Comparison of ENCODE assay signal across 8 cellular contexts in genomic region chr17:78748048-78748729, GRCh38. TPM values are rescaled to one million over a fixed set of nuclear protein-coding genes. Genes with fewer than 3 reads are reported as not detected.
A peak's percentile ranks its signal among the peaks of the same experiment; 100 is the strongest.
DNase-seq lines count a peak whose midpoint lies in the region; ATAC-seq, FAIRE-seq and TF ChIP-seq lines count a peak whose summit lies in the region.

No MANE protein-coding gene starts in this region.

- no TSS peak for BruUV-seq in Calu3 (replicated peaks; lab: Mats Ljungman, UMichigan)

- H3K27ac ChIP-seq in GM23248 (peak overlapping the region; percentile 78), small intestine (ENCODE audit: low read depth in 1 of 2, low read length in 1 of 2) (peak overlapping the region in 1 of 2 donors; percentile 62)

- no peaks in the 10 kb centered on the region for H3K27me3 Mint-ChIP-seq in Calu3 (ENCODE audit: unreplicated experiment)
- H3K27me3 Mint-ChIP-seq in activated CD8-positive, alpha-beta T cell treated with anti-CD3 and anti-CD28 coated beads for 36 hours = no peaks in the 10 kb centered on the region

- peak overlapping the region; percentile 71 for H3K9ac ChIP-seq in GM23248

- H3K4me3 ChIP-seq in GM23248 = peak overlapping the region; percentile 32
- H3K4me3 ChIP-seq in small intestine (ENCODE audit: low read depth in 1 of 2, low read length in 2 of 2) = no peak overlapping the region

- POLR2A ChIA-PET in activated CD8-positive, alpha-beta T cell treated with anti-CD3 and anti-CD28 coated beads for 36 hours (lab: Charles Lee) = interaction anchor here (0.8 to 4.0 kb wide), 18 partner anchors 11 to 41 kb away, joined by 3 to 22 read pairs (median 5); no protein-coding TSS in a partner anchor

- H3K9me3 Mint-ChIP-seq in Calu3 (ENCODE audit: low read depth, unreplicated experiment) = no peaks in the 10 kb centered on the region
- H3K9me3 Mint-ChIP-seq in activated CD8-positive, alpha-beta T cell treated with anti-CD3 and anti-CD28 coated beads for 36 hours = no peaks in the 10 kb centered on the region

- H3K4me1 Mint-ChIP-seq in Calu3 (ENCODE audit: low read depth, unreplicated experiment) = peaks cover 34% of the 10 kb centered on the region
- peaks cover 93% of the 10 kb centered on the region for H3K4me1 Mint-ChIP-seq in activated CD8-positive, alpha-beta T cell treated with anti-CD3 and anti-CD28 coated beads for 36 hours (ENCODE audit: low read depth)

- H3K36me3 Mint-ChIP-seq in Calu3 (ENCODE audit: insufficient read depth, unreplicated experiment) = no peaks in the 10 kb centered on the region
- H3K36me3 Mint-ChIP-seq in activated CD8-positive, alpha-beta T cell treated with anti-CD3 and anti-CD28 coated beads for 36 hours (ENCODE audit: low read depth) = peaks cover 19% of the 10 kb centered on the region

- CTCF ChIA-PET in Calu3 (lab: Charles Lee) = no interaction called here
- CTCF ChIA-PET in activated CD8-positive, alpha-beta T cell treated with anti-CD3 and anti-CD28 coated beads for 36 hours (lab: Charles Lee) = interaction anchor here (0.9 to 3.4 kb wide), 13 partner anchors 9 to 71 kb away, joined by 3 to 31 read pairs (median 6); no protein-coding TSS in a partner anchor

- H4K20me1 ChIP-seq in GM23248 (ENCODE audit: insufficient read depth) = no peaks in the 10 kb centered on the region

- no peaks in the 10 kb centered on the region for H3K27me3 ChIP-seq in GM23248 (replicated peaks; ENCODE audit: insufficient read depth)
- no peaks in the 10 kb centered on the region for H3K27me3 ChIP-seq in small intestine (ENCODE audit: control insufficient read depth in 2 of 2, insufficient read depth in 2 of 2, low read length in 2 of 2)

- peaks cover 26% of the 10 kb centered on the region for H3F3A ChIP-seq in GM23248 (ENCODE audit: insufficient read depth)

- in situ Hi-C loops in GM23248 (cut with MboI) = no loop called here

- H3K4me1 ChIP-seq in GM23248 (ENCODE audit: insufficient read depth) = peaks cover 29% of the 10 kb centered on the region
- H3K4me1 ChIP-seq in small intestine (ENCODE audit: control insufficient read depth in 2 of 2, insufficient read depth in 1 of 2, low read depth in 1 of 2, low read length in 1 of 2) = peaks cover 5 to 27% of the 10 kb centered on the region in 2 donors

- H3K36me3 ChIP-seq in GM23248 (ENCODE audit: low read depth) = no peaks in the 10 kb centered on the region
- H3K36me3 ChIP-seq in small intestine (ENCODE audit: control insufficient read depth in 2 of 2, insufficient read depth in 2 of 2, low read length in 2 of 2) = peaks cover 0 to 2% of the 10 kb centered on the region in 2 donors

- intact Hi-C loops in Calu3 (cut with micrococcal nuclease; ENCODE audit: unreplicated experiment) = no loop called here
- intact Hi-C loops in activated CD8-positive, alpha-beta T cell treated with anti-CD3 and anti-CD28 coated beads for 36 hours (cut with micrococcal nuclease) = loop anchor here (2.0 to 5.0 kb wide), 3 partner anchors 31 to 69 kb away; no protein-coding TSS in a partner anchor

- H3K4me2 ChIP-seq in GM23248 (ENCODE audit: unreplicated experiment) = peak overlapping the region; percentile 72

- H3K9me3 ChIP-seq in GM23248 (ENCODE audit: low read depth) (no peaks in the 10 kb centered on the region), small intestine (ENCODE audit: control insufficient read depth, low read depth) (no peaks in the 10 kb centered on the region)

- 42 to 47% methylated on average over 6 of the region's 6 CpGs for WGBS in GM23248 (ENCODE audit: low coverage in 1 of 2, low lambda C conversion rate in 2 of 2, missing lambda C conversion rate in 2 of 2), 2 experiments
- WGBS in small intestine, 3 donors = 20 to 45% (median 38%) methylated on average over 6 of the region's 6 CpGs

- DNase-seq in Calu3 (no peak), GM23248 (peak; percentile 31), left lobe of liver (ENCODE audit: low spot score) (peak; percentile 78), globus pallidus (ENCODE audit: low spot score) (no peak), small intestine (no peak), NCI-H1694 treated with DMSO at 0.1 percent for 48 hours (lab: John Stamatoyannopoulos, UW) (no peak)
- peak; percentile 73 for DNase-seq in activated CD8-positive, alpha-beta T cell treated with anti-CD3 and anti-CD28 coated beads for 36 hours

- H2AFZ ChIP-seq in GM23248 = peak overlapping the region; percentile 62

- no peak for FAIRE-seq in small intestine (lab: Jason Lieb, UNC)

- peak overlapping the region; percentile 81 for H3K27ac Mint-ChIP-seq in Calu3 (ENCODE audit: unreplicated experiment)
- peak overlapping the region; percentile 99 for H3K27ac Mint-ChIP-seq in activated CD8-positive, alpha-beta T cell treated with anti-CD3 and anti-CD28 coated beads for 36 hours

- peak; percentile 52 for ATAC-seq in activated CD8-positive, alpha-beta T cell treated with anti-CD3 and anti-CD28 coated beads for 36 hours
- ATAC-seq in left lobe of liver (peak; percentile 65), HG03565 (IDR thresholded peaks at IDR 0.05; ENCODE audit: unreplicated experiment) (no peak)

- H3K4me3 Mint-ChIP-seq in Calu3 (ENCODE audit: low read depth, unreplicated experiment) = no peak overlapping the region
- H3K4me3 Mint-ChIP-seq in activated CD8-positive, alpha-beta T cell treated with anti-CD3 and anti-CD28 coated beads for 36 hours = peak overlapping the region; percentile 72

- H3K79me2 ChIP-seq in GM23248 (ENCODE audit: insufficient read depth) = peaks cover 95% of the 10 kb centered on the region

- H3K9me2 ChIP-seq in GM23248 (ENCODE audit: insufficient read depth) = no peaks in the 10 kb centered on the region

- no peak for TF ChIP-seq CTCF in Calu3 (IDR thresholded peaks at IDR 0.05; ENCODE audit: unreplicated experiment)
- no peak for TF ChIP-seq CTCF in activated CD8-positive, alpha-beta T cell treated with anti-CD3 and anti-CD28 coated beads for 36 hours (IDR thresholded peaks at IDR 0.05)

RNA-seq across cellular contexts. Expression of gene CYTH1, which starts 33.9 kb away (rescaled TPM):
- 30.3 and 40.5 TPM in 2 replicates for total RNA-seq in Calu3 (2022)
- total RNA-seq in GM23248 (2014; rRNA removed; shearing (Covaris generic)) = 10.4 and 16.8 TPM in 2 replicates
- polyA plus RNA-seq in GM23248 (2016; fragmentation: Nextera tagmentation; extraction: Ambion mirVana) = 11.7 TPM in 2 replicates
- 10 to 100 TPM; 95.1 to 96.0 TPM for total RNA-seq in activated CD8-positive, alpha-beta T cell treated with anti-CD3 and anti-CD28 coated beads for 36 hours
- 32.1 TPM for total RNA-seq in left lobe of liver
- polyA plus RNA-seq in small intestine = 10 to 100 TPM; 37.6 to 46.3 (median 38.6) TPM

Comparison
In these comparisons a context has a peak if more than half of its experiments do, and no peak if none do; other contexts are left out.
1. DNase-seq: peak in GM23248 (single experiment), activated CD8-positive, alpha-beta T cell treated with anti-CD3 and anti-CD28 coated beads for 36 hours (single experiment) and left lobe of liver (single experiment); none in Calu3 (single experiment), globus pallidus (single experiment), small intestine (single experiment) and NCI-H1694 treated with DMSO at 0.1 percent for 48 hours (single experiment).